Comparison of ENCODE assay signal across 10 cellular contexts in genomic region chr4:114417214-114417613, GRCh38.
DNase-seq lines count a peak whose midpoint lies in the region; ATAC-seq and TF ChIP-seq lines count a peak whose summit lies in the region.
"Had no signal": no experiment of that assay in that cellular context is flagged by ENCODE, and none has a peak within 500 bp of the region (broad histone marks: within the 10 kb centered on the region; RNA-seq: fewer than 3 reads in every experiment).

No MANE protein-coding gene starts in this region.

- no peak overlapping the region for H2BK15ac ChIP-seq in mesendoderm (replicated peaks; ENCODE audit: low read depth)

- H3K36me3 ChIP-seq in mesendoderm (ENCODE audit: control insufficient read depth, insufficient read depth, low read length): no peaks in the 10 kb centered on the region

- no peak for TF ChIP-seq CTCF in GM12865 (IDR thresholded peaks at IDR 0.05; ENCODE audit: insufficient read depth, low read depth, low read length, missing control alignments)

- no peak overlapping the region for H2BK120ac ChIP-seq in mesendoderm (ENCODE audit: low read depth, low read length)

- H3K4me3 ChIP-seq in GM12865 (ENCODE audit: low read depth, low read length) (no peak overlapping the region), mesendoderm (ENCODE audit: low read length) (no peak overlapping the region)

- intact Hi-C loops in left cardiac atrium (cut with DNase I): no loop called here

- no CpG with 5 or more reads among the region's 1 CpG for WGBS in mesendoderm (ENCODE audit: extremely low coverage, insufficient coverage, low lambda C conversion rate)

- no peak overlapping the region for H3K23ac ChIP-seq in mesendoderm (ENCODE audit: low read length)

- no peak overlapping the region for H2BK5ac ChIP-seq in mesendoderm (ENCODE audit: low read length)

- H3K27me3 ChIP-seq in mesendoderm (ENCODE audit: insufficient read depth, low read length, poor library complexity): no peaks in the 10 kb centered on the region

- no peak overlapping the region for H3K18ac ChIP-seq in mesendoderm (ENCODE audit: low read length)

- H3K9ac ChIP-seq in mesendoderm (ENCODE audit: low read length): no peak overlapping the region

- H4K8ac ChIP-seq in mesendoderm (ENCODE audit: low read depth, low read length): no peak overlapping the region

- H3K79me1 ChIP-seq in mesendoderm (ENCODE audit: low read length): no peaks in the 10 kb centered on the region

- H3K4me1 ChIP-seq in mesendoderm (ENCODE audit: control insufficient read depth, low read depth, low read length): no peaks in the 10 kb centered on the region

- H3K27ac ChIP-seq in mesendoderm (ENCODE audit: low read depth, low read length): no peak overlapping the region

- no peak overlapping the region for H3K56ac ChIP-seq in mesendoderm (ENCODE audit: low read length)

- DNase-seq in GM12865 (ENCODE audit: low read depth) (peak; percentile 28), NCI-H1436 treated with DMSO at 0.1 percent for 48 hours (lab: John Stamatoyannopoulos, UW) (peak; percentile 25), SW480 (ENCODE audit: low spot score) (peak; percentile 29), mesendoderm (peak; percentile 75), cerebellum (ENCODE audit: low spot score) (no peak), NCI-H2029 treated with DMSO at 0.1 percent for 48 hours (lab: John Stamatoyannopoulos, UW) (no peak), left cardiac atrium (no peak), 8988T (no peak)
- DNase-seq: activated B cell treated with CpG ODN at 0.5 μM for 24 hours; activated T-cell treated with anti-CD3 and anti-CD28 coated beads, Interleukin-2, amount 50 U/mL, for 1 hour had no signal

- no peaks in the 10 kb centered on the region for H3K79me2 ChIP-seq in mesendoderm (ENCODE audit: control insufficient read depth, insufficient read depth, low read length)

- H3K4ac ChIP-seq in mesendoderm (ENCODE audit: low read depth, low read length): no peak overlapping the region

- no peak overlapping the region for H3K4me2 ChIP-seq in mesendoderm (ENCODE audit: low read length)

- no peak for ATAC-seq in left cardiac atrium

- H4K5ac ChIP-seq in mesendoderm (ENCODE audit: low read length): no peak overlapping the region

- H2AK5ac ChIP-seq in mesendoderm (ENCODE audit: low read length): no peak overlapping the region

Comparison
In these comparisons a context has a peak if more than half of its experiments do, and no peak if none do; other contexts are left out.
1. DNase-seq: peak in GM12865 (single experiment), NCI-H1436 treated with DMSO at 0.1 percent for 48 hours (single experiment), SW480 (single experiment) and mesendoderm (single experiment); none in cerebellum (single experiment), NCI-H2029 treated with DMSO at 0.1 percent for 48 hours (single experiment), left cardiac atrium (single experiment) and 8988T (single experiment).